1 cellular context compared by ENCODE assay signal in genomic region chr13:34372581-34372980, GRCh38.
TF ChIP-seq lines count a peak whose summit lies in the region.

No MANE protein-coding gene starts in this region.

TF ChIP-seq in GM23338, 12 proteins besides CTCF, POLR2A, EP300 and RAD21 (continued from another document):
- TF ChIP-seq ETS1 (IDR thresholded peaks at IDR 0.05): no peak
- TF ChIP-seq STAT1 (IDR thresholded peaks at IDR 0.05; ENCODE audit: unreplicated experiment): no peak
- no peak for TF ChIP-seq JUNB (IDR thresholded peaks at IDR 0.05; ENCODE audit: unreplicated experiment)
- no peak for TF ChIP-seq ZNF114 (CRISPR knock-in tag; IDR thresholded peaks at IDR 0.05)
- no peak for TF ChIP-seq EZH2phosphoT487 (IDR thresholded peaks at IDR 0.05; ENCODE audit: unreplicated experiment)
- no peak for TF ChIP-seq POLR2AphosphoS5 (IDR thresholded peaks at IDR 0.05; ENCODE audit: low read depth)
- TF ChIP-seq EZH2 (IDR thresholded peaks at IDR 0.05; ENCODE audit: low read depth, unreplicated experiment): no peak
